ENCODE assay signal across 26 cellular contexts in the genomic region with DNA sequence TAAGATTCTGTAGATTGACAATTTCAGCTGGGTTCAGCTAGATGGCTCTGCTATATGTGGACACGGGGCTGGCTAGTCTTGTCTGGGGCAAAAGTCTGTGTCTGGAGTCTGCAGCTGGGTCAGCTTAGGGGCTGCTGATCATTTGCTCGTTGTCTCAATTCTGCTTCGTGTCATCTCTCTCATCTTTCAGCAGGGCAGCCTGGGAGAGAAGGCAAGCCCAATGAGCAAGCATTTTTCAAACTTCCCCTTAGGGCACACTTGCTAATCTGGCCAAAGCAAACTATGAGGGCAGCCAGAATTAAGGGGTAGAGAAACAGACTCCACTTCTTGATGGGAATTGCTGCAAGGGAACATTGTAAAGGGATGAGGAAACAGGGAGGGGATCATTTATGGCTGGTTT.
DNase-seq lines count a peak whose midpoint lies in the region; ATAC-seq and TF ChIP-seq lines count a peak whose summit lies in the region.
"Had no signal": no experiment of that assay in that cellular context is flagged by ENCODE, and none has a peak within 500 bp of the region (broad histone marks: within the 10 kb centered on the region; RNA-seq: fewer than 3 reads in every experiment).

No MANE protein-coding gene starts in this region.

- no peak overlapping the region for H3K4me2 ChIP-seq in GM23338
- H3K4me2 ChIP-seq: BLaER1 had no signal

- H3K36me3 Mint-ChIP-seq in GM23338 (ENCODE audit: low read depth) = no peaks in the 10 kb centered on the region
- H3K36me3 Mint-ChIP-seq: stimulated activated naive B cell treated with anti-CD40 and anti-IgM and Interleukin-4, amounts not matched to agents 10 μg/mL and 1 μg/mL and 100 μg/mL, for 72 hours; T-cell had no signal

- POLR2A ChIA-PET in HEK293T (lab: Yijun Ruan, JAX) = no interaction called here

- H3F3A ChIP-seq in GM23338 (replicated peaks; ENCODE audit: low read depth) = no peaks in the 10 kb centered on the region

- no peaks in the 10 kb centered on the region for H3K9me3 Mint-ChIP-seq in GM23338
- H3K9me3 Mint-ChIP-seq: stimulated activated naive B cell treated with anti-CD40 and anti-IgM and Interleukin-4, amounts not matched to agents 10 μg/mL and 1 μg/mL and 100 μg/mL, for 72 hours; T-cell had no signal

- TF ChIP-seq CTCF in GM23338 (conservative IDR thresholded peaks at IDR 0.05; ENCODE audit: low read depth in 2 of 2) (no peak), RWPE2 (IDR thresholded peaks at IDR 0.05; ENCODE audit: poor library complexity, severe bottlenecking) (no peak)

- H3K4me1 ChIP-seq in GM23338 (ENCODE audit: insufficient read depth) (no peaks in the 10 kb centered on the region), RWPE2 (ENCODE audit: insufficient read depth, poor library complexity, severe bottlenecking) (no peaks in the 10 kb centered on the region)
- H3K4me1 ChIP-seq: adrenal gland, heart right ventricle, left ventricle myocardium inferior, transverse colon had no signal

- no peaks in the 10 kb centered on the region for H3K79me2 ChIP-seq in GM23338 (replicated peaks; ENCODE audit: insufficient read depth)

- H4K20me1 ChIP-seq in GM23338 (replicated peaks; ENCODE audit: insufficient read depth) = no peaks in the 10 kb centered on the region; the same call in 1 of the 2 replicates
- H4K20me1 ChIP-seq: BLaER1 had no signal

- H3K4me3 Mint-ChIP-seq in GM23338 = no peak overlapping the region
- H3K4me3 Mint-ChIP-seq: stimulated activated naive B cell treated with anti-CD40 and anti-IgM and Interleukin-4, amounts not matched to agents 10 μg/mL and 1 μg/mL and 100 μg/mL, for 72 hours; T-cell had no signal

- H3K36me3 ChIP-seq in GM23338 (ENCODE audit: insufficient read depth) = no peaks in the 10 kb centered on the region
- no peaks in the 10 kb centered on the region for H3K36me3 ChIP-seq in RWPE2 (ENCODE audit: low read depth)
- H3K36me3 ChIP-seq: adrenal gland, BLaER1, esophagus squamous epithelium, heart right ventricle, left ventricle myocardium inferior, transverse colon had no signal

- peaks cover 2% of the 10 kb centered on the region for H3K27me3 Mint-ChIP-seq in GM23338 (ENCODE audit: insufficient read depth, low read depth, poor library complexity)
- H3K27me3 Mint-ChIP-seq: stimulated activated naive B cell treated with anti-CD40 and anti-IgM and Interleukin-4, amounts not matched to agents 10 μg/mL and 1 μg/mL and 100 μg/mL, for 72 hours had no signal

- ATAC-seq in GM23338 (no peak), RWPE2 (ENCODE audit: low read depth) (0 out of 3 replicates have a peak, but pooled peaks have one; percentile 25)
- ATAC-seq: heart right ventricle; sciatic nerve; stimulated activated naive B cell treated with anti-CD40 and anti-IgM and Interleukin-4, amounts not matched to agents 10 μg/mL and 1 μg/mL and 100 μg/mL, for 72 hours; T-cell had no signal

- H3K9me2 ChIP-seq in GM23338 (ENCODE audit: insufficient read depth) = peaks cover 2% of the 10 kb centered on the region; the same call in 1 of the 2 replicates

- DNase-seq in GM23338 (ENCODE audit: low spot score) (no peak), RWPE2 (ENCODE audit: low spot score) (no peak), fibroblast of the conjunctiva (ENCODE audit: low read depth) (peak; percentile 43), stromal cell of bone marrow (ENCODE audit: low read depth) (peak; percentile 61), SKM-1 (lab: John Stamatoyannopoulos, UW; ENCODE audit: unreplicated experiment) (no peak), HEK293T (ENCODE audit: extremely low spot score) (no peak), superior temporal gyrus (ENCODE audit: extremely low spot score) (no peak)
- DNase-seq: activated CD4-positive, alpha-beta T cell treated with anti-CD3 and anti-CD28 coated beads, Interleukin-2, amount 50 U/mL, for 1 hour; activated CD8-positive, alpha-beta memory T cell treated with anti-CD3 and anti-CD28 coated beads, Interleukin-2, amount 50 U/mL, for 4 hours; activated effector memory CD4-positive, alpha-beta T cell treated with anti-CD3 and anti-CD28 coated beads, Interleukin-2, amount 50 U/mL, for 16 hours; adrenal gland; Calu3; effector CD4-positive, alpha-beta T cell; esophagus squamous epithelium; heart right ventricle; KG1; left ventricle myocardium inferior; NCI-H1048; NCI-H524 treated with DMSO at 0.1 percent for 48 hours; nucleus accumbens; SHP77 treated with DMSO at 0.1 percent for 48 hours; stimulated activated naive B cell treated with anti-CD40 and anti-IgM and Interleukin-4, amounts not matched to agents 10 μg/mL and 1 μg/mL and 100 μg/mL, for 72 hours; T-cell; transverse colon had no signal

- H3K4me3 ChIP-seq in GM23338 (no peak overlapping the region), RWPE2 (ENCODE audit: severe bottlenecking) (no peak overlapping the region)
- H3K4me3 ChIP-seq: adrenal gland, BLaER1, esophagus squamous epithelium, heart right ventricle, left ventricle myocardium inferior, transverse colon had no signal

- no peaks in the 10 kb centered on the region for H3K27me3 ChIP-seq in GM23338 (ENCODE audit: insufficient read depth)
- no peaks in the 10 kb centered on the region for H3K27me3 ChIP-seq in RWPE2 (ENCODE audit: insufficient read depth, poor library complexity, severe bottlenecking)
- H3K27me3 ChIP-seq: adrenal gland, BLaER1, heart right ventricle, transverse colon had no signal

- CTCF ChIA-PET in HEK293T (lab: Yijun Ruan, JAX) = no interaction called here

- H3K27ac ChIP-seq in GM23338 (ENCODE audit: low read depth) (no peak overlapping the region), RWPE2 (ENCODE audit: poor library complexity, severe bottlenecking) (no peak overlapping the region)
- H3K27ac ChIP-seq: adrenal gland, BLaER1, esophagus squamous epithelium, heart right ventricle, left ventricle myocardium inferior, transverse colon had no signal

- H2AFZ ChIP-seq in GM23338 = 0 out of 2 replicates have a peak overlapping the region, but pooled peaks have one; percentile 52

- H3K27ac Mint-ChIP-seq in GM23338 = no peak overlapping the region
- H3K27ac Mint-ChIP-seq: stimulated activated naive B cell treated with anti-CD40 and anti-IgM and Interleukin-4, amounts not matched to agents 10 μg/mL and 1 μg/mL and 100 μg/mL, for 72 hours; T-cell had no signal

- H3K4me1 Mint-ChIP-seq in GM23338 = peaks cover 4% of the 10 kb centered on the region; the same call in 1 of the 3 replicates
- H3K4me1 Mint-ChIP-seq: stimulated activated naive B cell treated with anti-CD40 and anti-IgM and Interleukin-4, amounts not matched to agents 10 μg/mL and 1 μg/mL and 100 μg/mL, for 72 hours; T-cell had no signal

- H3K9me3 ChIP-seq in RWPE2 (ENCODE audit: severe bottlenecking) = no peaks in the 10 kb centered on the region
- H3K9me3 ChIP-seq: adrenal gland, BLaER1, esophagus squamous epithelium, heart right ventricle, left ventricle myocardium inferior, transverse colon had no signal

TF ChIP-seq in GM23338, 12 proteins besides CTCF, POLR2A, EP300 and RAD21:
- TF ChIP-seq JUNB (IDR thresholded peaks at IDR 0.05; ENCODE audit: unreplicated experiment) (no peak), EZH2phosphoT487 (IDR thresholded peaks at IDR 0.05; ENCODE audit: unreplicated experiment) (no peak), STAT1 (IDR thresholded peaks at IDR 0.05; ENCODE audit: unreplicated experiment) (no peak), ZNF331 (CRISPR knock-in tag; IDR thresholded peaks at IDR 0.05; ENCODE audit: low read depth) (no peak), NANOG (IDR thresholded peaks at IDR 0.05; ENCODE audit: borderline replicate concordance) (no peak)

TF ChIP-seq in HEK293T, 16 proteins besides CTCF, POLR2A, EP300 and RAD21:
- no peak for TF ChIP-seq ELF4 (IDR thresholded peaks at IDR 0.05)
- TF ChIP-seq LEF1 (IDR thresholded peaks at IDR 0.05; ENCODE audit: borderline replicate concordance) = no peak
- TF ChIP-seq HDGF (IDR thresholded peaks at IDR 0.05; ENCODE audit: borderline replicate concordance) = no peak
- no peak for TF ChIP-seq SP1 (IDR thresholded peaks at IDR 0.05)
- no peak for TF ChIP-seq ARNT (IDR thresholded peaks at IDR 0.05)
- TF ChIP-seq SUZ12 (IDR thresholded peaks at IDR 0.05) = no peak
- TF ChIP-seq, protein P1, sequence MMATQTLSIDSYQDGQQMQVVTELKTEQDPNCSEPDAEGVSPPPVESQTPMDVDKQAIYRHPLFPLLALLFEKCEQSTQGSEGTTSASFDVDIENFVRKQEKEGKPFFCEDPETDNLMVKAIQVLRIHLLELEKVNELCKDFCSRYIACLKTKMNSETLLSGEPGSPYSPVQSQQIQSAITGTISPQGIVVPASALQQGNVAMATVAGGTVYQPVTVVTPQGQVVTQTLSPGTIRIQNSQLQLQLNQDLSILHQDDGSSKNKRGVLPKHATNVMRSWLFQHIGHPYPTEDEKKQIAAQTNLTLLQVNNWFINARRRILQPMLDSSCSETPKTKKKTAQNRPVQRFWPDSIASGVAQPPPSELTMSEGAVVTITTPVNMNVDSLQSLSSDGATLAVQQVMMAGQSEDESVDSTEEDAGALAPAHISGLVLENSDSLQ (IDR thresholded peaks at IDR 0.05) = no peak
- TF ChIP-seq BHLHE40 (IDR thresholded peaks at IDR 0.05; ENCODE audit: borderline replicate concordance) = no peak
- TF ChIP-seq L3MBTL2 (conservative IDR thresholded peaks at IDR 0.05) = no peak
- no peak for TF ChIP-seq CTBP1 (IDR thresholded peaks at IDR 0.05; ENCODE audit: borderline replicate concordance)
- TF ChIP-seq FOXK2 (IDR thresholded peaks at IDR 0.05) = no peak
- TF ChIP-seq FOXM1 (IDR thresholded peaks at IDR 0.05; ENCODE audit: borderline replicate concordance) = no peak
- TF ChIP-seq NFRKB (IDR thresholded peaks at IDR 0.05) = no peak

Comparison
In these comparisons a context has a peak if more than half of its experiments do, and no peak if none do; other contexts are left out.
1. DNase-seq: peak in fibroblast of the conjunctiva (single experiment) and stromal cell of bone marrow (single experiment); none in GM23338 (single experiment), RWPE2 (single experiment), SKM-1 (single experiment), HEK293T (single experiment) and superior temporal gyrus (single experiment).